12 cellular contexts compared by ENCODE assay signal in genomic region chr1:166170075-166170474, GRCh38. TPM values are rescaled to one million over a fixed set of nuclear protein-coding genes. Genes with fewer than 3 reads are reported as not detected.
A peak's percentile ranks its signal among the peaks of the same experiment; 100 is the strongest.
DNase-seq lines count a peak whose midpoint lies in the region; ATAC-seq and TF ChIP-seq lines count a peak whose summit lies in the region.
"Had no signal": no experiment of that assay in that cellular context is flagged by ENCODE, and none has a peak within 500 bp of the region (broad histone marks: within the 10 kb centered on the region; RNA-seq: fewer than 3 reads in every experiment).

No MANE protein-coding gene starts in this region.

- TF ChIP-seq CTCF in mammary epithelial cell (conservative IDR thresholded peaks at IDR 0.05 in 1 of 2, IDR thresholded peaks at IDR 0.05 in 1 of 2; ENCODE audit: extremely low read depth in 1 of 2, insufficient read depth in 1 of 2, low read depth in 1 of 2, low read length in 2 of 2) (no peak), MCF 10A (IDR thresholded peaks at IDR 0.05; ENCODE audit: unreplicated experiment) (no peak), testis (IDR thresholded peaks at IDR 0.05) (no peak), Peyer's patch (IDR thresholded peaks at IDR 0.05) (no peak), endothelial cell (IDR thresholded peaks at IDR 0.05; ENCODE audit: unreplicated experiment) (no peak)

- H3K4me1 Mint-ChIP-seq in MCF 10A (ENCODE audit: insufficient read depth, unreplicated experiment) (peaks cover 17% of the 10 kb centered on the region), endothelial cell (ENCODE audit: unreplicated experiment) (peaks cover 2% of the 10 kb centered on the region)

- H3K27ac Mint-ChIP-seq in MCF 10A (ENCODE audit: low read depth, unreplicated experiment) (no peak overlapping the region), endothelial cell (ENCODE audit: unreplicated experiment) (no peak overlapping the region)

- DNase-seq in mammary epithelial cell (peak; percentile 44), MCF 10A (ENCODE audit: unreplicated experiment) (no peak), testis (peak; percentile 19), Peyer's patch (no peak), GF-D8 (lab: John Stamatoyannopoulos, UW) (no peak), endothelial cell (ENCODE audit: low spot score) (no peak)
- DNase-seq: foreskin keratinocyte, GDM1, SK-N-SH had no signal

- POLR2A ChIA-PET in MCF 10A (lab: Yijun Ruan, JAX), result no interaction called here

- no peak overlapping the region for H2AFZ ChIP-seq in mammary epithelial cell (ENCODE audit: low read depth, low read length)

- intact Hi-C loops in mammary epithelial cell (cut with micrococcal nuclease) (no loop called here), MCF 10A (cut with micrococcal nuclease) (no loop called here), testis (cut with DNase I; ENCODE audit: low total_unique reads) (no loop called here)

- H3K9me3 Mint-ChIP-seq in MCF 10A (ENCODE audit: unreplicated experiment) (no peaks in the 10 kb centered on the region), endothelial cell (ENCODE audit: unreplicated experiment) (no peaks in the 10 kb centered on the region)
- H3K9me3 Mint-ChIP-seq: central memory CD8-positive, alpha-beta T cell had no signal

- dilution Hi-C loops in mammary epithelial cell (cut with HindIII; ENCODE audit: low sequenced_read_pairs), result no loop called here

- H3K9ac ChIP-seq in mammary epithelial cell (ENCODE audit: insufficient read depth, low read length), result no peak overlapping the region
- H3K9ac ChIP-seq: SK-N-SH had no signal

- no peaks in the 10 kb centered on the region for H3K36me3 Mint-ChIP-seq in MCF 10A (ENCODE audit: insufficient read depth, unreplicated experiment)
- no peaks in the 10 kb centered on the region for H3K36me3 Mint-ChIP-seq in endothelial cell (ENCODE audit: low read depth, unreplicated experiment)

- H3K9me3 ChIP-seq in mammary epithelial cell (replicated peaks; ENCODE audit: insufficient read depth, low read length) (no peaks in the 10 kb centered on the region), testis (no peaks in the 10 kb centered on the region), Peyer's patch (no peaks in the 10 kb centered on the region)
- H3K9me3 ChIP-seq: SK-N-SH had no signal

- TF ChIP-seq POLR2A in testis (IDR thresholded peaks at IDR 0.05), result no peak
- TF ChIP-seq POLR2A in Peyer's patch (IDR thresholded peaks at IDR 0.05), result no peak

- no peaks in the 10 kb centered on the region for H3K79me2 ChIP-seq in mammary epithelial cell (ENCODE audit: insufficient read depth, low read length)

- H3K27me3 ChIP-seq in mammary epithelial cell (ENCODE audit: insufficient read depth, low read length), result peaks cover 9% of the 10 kb centered on the region
- no peaks in the 10 kb centered on the region for H3K27me3 ChIP-seq in testis
- H3K27me3 ChIP-seq in Peyer's patch, result no peaks in the 10 kb centered on the region

- H3K27me3 Mint-ChIP-seq in MCF 10A (ENCODE audit: insufficient read depth, unreplicated experiment) (peaks cover 10% of the 10 kb centered on the region), endothelial cell (ENCODE audit: unreplicated experiment) (peaks cover 4% of the 10 kb centered on the region)

- in situ Hi-C loops in mammary epithelial cell (cut with MboI; ENCODE audit: low sequenced_read_pairs in 2 of 2), result no loop called here

- no peak overlapping the region for H3K4me2 ChIP-seq in mammary epithelial cell (ENCODE audit: insufficient read depth, low read depth, low read length)
- H3K4me2 ChIP-seq: SK-N-SH had no signal

- peak; percentile 63 for ATAC-seq in GM21786 (IDR thresholded peaks at IDR 0.05; ENCODE audit: unreplicated experiment)
- peak; percentile 54 for ATAC-seq in HG03280 (IDR thresholded peaks at IDR 0.05; ENCODE audit: unreplicated experiment)
- ATAC-seq: foreskin keratinocyte had no signal

- H3K4me3 Mint-ChIP-seq in MCF 10A (ENCODE audit: unreplicated experiment) (no peak overlapping the region), endothelial cell (ENCODE audit: unreplicated experiment) (no peak overlapping the region)
- H3K4me3 Mint-ChIP-seq: central memory CD8-positive, alpha-beta T cell had no signal

- BruUV-seq in mammary epithelial cell (replicated peaks; lab: Mats Ljungman, UMichigan) (no TSS peak), MCF 10A (replicated peaks; lab: Mats Ljungman, UMichigan) (no TSS peak)

- H3K4me3 ChIP-seq in mammary epithelial cell (replicated peaks in 1 of 3; ENCODE audit: insufficient read depth in 1 of 3, low read depth in 2 of 3, low read length in 3 of 3) (no peak overlapping the region), testis (no peak overlapping the region), Peyer's patch (no peak overlapping the region)

- WGBS in mammary epithelial cell (ENCODE audit: low coverage, missing lambda C conversion rate), result 93% methylated on average over 2 of the region's 2 CpGs
- 61 to 65% methylated on average over 2 of the region's 2 CpGs for WGBS in testis, 2 donors

- CTCF ChIA-PET in mammary epithelial cell (lab: Charles Lee; ENCODE audit: low non-redundant PET), result no interaction called here
- CTCF ChIA-PET in MCF 10A (lab: Yijun Ruan, JAX), result interaction anchor here (0.5 to 1.7 kb wide), 9 partner anchors 14 to 943 kb away, joined by 3 to 6 read pairs (median 4); no protein-coding TSS in a partner anchor

- H3K27ac ChIP-seq in mammary epithelial cell (ENCODE audit: insufficient read depth, low read depth, low read length) (no peak overlapping the region), testis (no peak overlapping the region), Peyer's patch (no peak overlapping the region)
- H3K27ac ChIP-seq: foreskin keratinocyte had no signal

- H4K20me1 ChIP-seq in mammary epithelial cell (ENCODE audit: insufficient read depth, low read length), result no peaks in the 10 kb centered on the region

- no peaks in the 10 kb centered on the region for H3K36me3 ChIP-seq in mammary epithelial cell (ENCODE audit: insufficient read depth, low read length)
- H3K36me3 ChIP-seq in testis (ENCODE audit: low read depth, missing control alignments), result no peaks in the 10 kb centered on the region
- H3K36me3 ChIP-seq in Peyer's patch, result no peaks in the 10 kb centered on the region

- H3K4me1 ChIP-seq in mammary epithelial cell (ENCODE audit: insufficient read depth, low read length), result peaks cover 43% of the 10 kb centered on the region
- peaks cover 30% of the 10 kb centered on the region for H3K4me1 ChIP-seq in testis
- H3K4me1 ChIP-seq in Peyer's patch, result peaks cover 0 to 12% (median 8%) of the 10 kb centered on the region in 4 donors
- H3K4me1 ChIP-seq: foreskin keratinocyte had no signal

RNA-seq across cellular contexts. Expression of gene FAM78B, which starts 3.3 kb away (rescaled TPM):
- total RNA-seq in mammary epithelial cell, result under 1 TPM; 0.33 to 0.40 TPM
- polyA plus RNA-seq in mammary epithelial cell, result 0.25 TPM
- polyA minus RNA-seq in mammary epithelial cell, result not detected
- 1.1 and 1.5 TPM in 2 replicates for total RNA-seq in MCF 10A (2022)
- 10 to 100 TPM; 13.9 to 19.8 TPM for total RNA-seq in testis
- 5.0 TPM for polyA plus RNA-seq in testis (ENCODE audit: insufficient read depth, low read depth, low replicate concordance)
- 1 to 10 TPM in 3 of 4 donors, under 1 TPM in 1; 0.35 to 5.4 (median 2.8) TPM for total RNA-seq in Peyer's patch
- total RNA-seq in endothelial cell (ENCODE audit: unreplicated experiment), result 1.3 TPM

Comparison
In these comparisons a context has a peak if more than half of its experiments do, and no peak if none do; other contexts are left out.
1. DNase-seq: peak in mammary epithelial cell (single experiment) and testis (single experiment); none in MCF 10A (single experiment), Peyer's patch (0 of 3), GF-D8 (single experiment) and endothelial cell (single experiment).